ENCODE assay signal across 17 cellular contexts in the genomic region with DNA sequence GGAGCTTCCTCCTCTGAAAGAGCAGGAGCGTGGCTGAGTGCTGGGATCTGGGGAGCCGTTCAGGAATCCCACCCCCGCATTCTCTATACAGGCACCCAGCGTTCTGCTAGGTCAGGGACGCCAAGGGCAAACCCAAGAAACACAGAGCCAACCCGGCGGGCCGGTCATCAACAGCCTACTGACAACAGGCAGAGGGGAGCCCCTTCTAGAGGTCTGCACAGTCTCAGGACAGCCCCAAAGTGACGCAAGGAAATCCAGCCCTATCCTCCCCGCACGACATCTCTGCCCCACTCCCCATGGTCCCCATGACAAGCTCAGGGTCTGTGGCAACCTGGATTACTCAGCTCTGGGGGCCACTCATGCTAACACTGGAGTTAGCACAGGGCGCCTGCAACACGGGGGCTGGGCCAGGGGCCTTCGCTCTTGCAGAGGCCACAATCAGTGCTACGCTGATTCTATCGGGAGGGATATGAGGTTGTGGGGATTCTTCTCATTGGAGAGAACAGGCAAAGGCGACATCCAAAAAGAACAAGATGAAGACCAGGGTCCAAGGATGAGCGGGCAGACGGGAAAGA.
A peak's percentile ranks its signal among the peaks of the same experiment; 100 is the strongest.
DNase-seq lines count a peak whose midpoint lies in the region; ATAC-seq and TF ChIP-seq lines count a peak whose summit lies in the region.
"Had no signal": no experiment of that assay in that cellular context is flagged by ENCODE, and none has a peak within 500 bp of the region (broad histone marks: within the 10 kb centered on the region; RNA-seq: fewer than 3 reads in every experiment).

No MANE protein-coding gene starts in this region.

- H3K14ac ChIP-seq in neuronal stem cell (ENCODE audit: low read length), result no peak overlapping the region

- no peaks in the 10 kb centered on the region for H3K27me3 ChIP-seq in neuronal stem cell (ENCODE audit: control insufficient read depth in 3 of 3, insufficient read depth in 3 of 3, low read depth in 1 of 3, low read length in 3 of 3)
- no peaks in the 10 kb centered on the region for H3K27me3 ChIP-seq in upper lobe of left lung
- H3K27me3 ChIP-seq: SJCRH30 had no signal

- H3K27ac ChIP-seq in coronary artery (no peak overlapping the region), neuronal stem cell (replicated peaks; ENCODE audit: low read length) (no peak overlapping the region), upper lobe of left lung (no peak overlapping the region)
- H3K27ac ChIP-seq: SJCRH30 had no signal

- no peaks in the 10 kb centered on the region for H3K79me1 ChIP-seq in neuronal stem cell (ENCODE audit: low read depth, low read length)

- H3K4me1 ChIP-seq in neuronal stem cell (ENCODE audit: control insufficient read depth in 2 of 2, insufficient read depth in 1 of 2, low read depth in 1 of 2, low read length in 2 of 2) (peaks cover 0 to 2% of the 10 kb centered on the region in 2 donors), upper lobe of left lung (no peaks in the 10 kb centered on the region)

- intact Hi-C loops in left cardiac atrium (cut with DNase I), result no loop called here

- H2BK15ac ChIP-seq in neuronal stem cell (ENCODE audit: low read length), result no peak overlapping the region

- H3K9me3 ChIP-seq in neuronal stem cell (replicated peaks in 1 of 2; ENCODE audit: control insufficient read depth in 2 of 2, insufficient read depth in 1 of 2, low read depth in 1 of 2, low read length in 2 of 2), result no peaks in the 10 kb centered on the region
- no peaks in the 10 kb centered on the region for H3K9me3 ChIP-seq in upper lobe of left lung
- H3K9me3 ChIP-seq: SJCRH30 had no signal

- H3K18ac ChIP-seq in neuronal stem cell (ENCODE audit: low read length), result peak overlapping the region; percentile 23

- no peak overlapping the region for H2BK120ac ChIP-seq in neuronal stem cell (ENCODE audit: low read depth, low read length)

- DNase-seq in coronary artery (ENCODE audit: low spot score), result peak; percentile 69
- DNase-seq in left cardiac atrium, result peak; percentile 13
- no peak for DNase-seq in neuronal stem cell (ENCODE audit: low spot score)
- DNase-seq in upper lobe of left lung, result peak; percentile 9 to 60
- DNase-seq in T-helper 1 cell, result no peak
- DNase-seq in AG20443 (ENCODE audit: low spot score), result no peak
- DNase-seq: ACHN, AML-193, DMS79 treated with DMSO at 0.1 percent for 48 hours, Karpas-422, NCI-H1417 treated with DMSO at 0.1 percent for 48 hours, NCI-H1930, NCI-H226, NCI-H524, PC-3, SJCRH30 had no signal

- no peak overlapping the region for H4K91ac ChIP-seq in neuronal stem cell (ENCODE audit: low read depth, low read length, poor library complexity)

- no peak overlapping the region for H2BK12ac ChIP-seq in neuronal stem cell (ENCODE audit: low read length)

- TF ChIP-seq CTCF in coronary artery (IDR thresholded peaks at IDR 0.05), result no peak
- TF ChIP-seq CTCF in upper lobe of left lung (IDR thresholded peaks at IDR 0.05), result no peak

- no peak for ATAC-seq in left cardiac atrium
- ATAC-seq in upper lobe of left lung (ENCODE audit: low FRiP score in 2 of 2), result no peak
- ATAC-seq in HG02588 (IDR thresholded peaks at IDR 0.05; ENCODE audit: unreplicated experiment), result no peak
- ATAC-seq: PC-3 had no signal

- H3K4me3 ChIP-seq in coronary artery (no peak overlapping the region), neuronal stem cell (ENCODE audit: low read length in 2 of 2) (no peak overlapping the region), upper lobe of left lung (no peak overlapping the region)
- H3K4me3 ChIP-seq: SJCRH30 had no signal

- H3K4ac ChIP-seq in neuronal stem cell (ENCODE audit: low read length), result no peak overlapping the region

- TF ChIP-seq POLR2A in upper lobe of left lung (IDR thresholded peaks at IDR 0.05), result no peak

- no peak overlapping the region for H3K4me2 ChIP-seq in neuronal stem cell (ENCODE audit: insufficient read depth, low read length, poor library complexity, severe bottlenecking)

- no peak overlapping the region for H2AK5ac ChIP-seq in neuronal stem cell (ENCODE audit: low read depth, low read length)

- no peak overlapping the region for H2AFZ ChIP-seq in neuronal stem cell (ENCODE audit: low read length)

- TF ChIP-seq EP300 in upper lobe of left lung (IDR thresholded peaks at IDR 0.05), result no peak

- no peak overlapping the region for H3K9ac ChIP-seq in neuronal stem cell (ENCODE audit: low read depth, low read length, poor library complexity)

- no peak overlapping the region for H4K8ac ChIP-seq in neuronal stem cell (ENCODE audit: low read depth, low read length)

- no CpG with 5 or more reads among the region's 19 CpGs for WGBS in neuronal stem cell (ENCODE audit: extremely low coverage in 2 of 2, insufficient read length in 2 of 2, insufficient replicate concordance in 1 of 2), 2 donors
- WGBS in upper lobe of left lung, 2 donors, result 91 to 93% methylated on average over 15 to 19 of the region's 19 CpGs

- peaks cover 0 to 49% of the 10 kb centered on the region in 2 donors for H3K36me3 ChIP-seq in neuronal stem cell (replicated peaks in 1 of 2; ENCODE audit: control insufficient read depth in 2 of 2, insufficient read depth in 2 of 2, low read length in 2 of 2)
- H3K36me3 ChIP-seq in upper lobe of left lung, result peaks cover 0 to 74% (median 36%) of the 10 kb centered on the region in 4 donors

- no peak overlapping the region for H3K23ac ChIP-seq in neuronal stem cell (ENCODE audit: low read depth, low read length, poor library complexity)

- no peak overlapping the region for H2BK5ac ChIP-seq in neuronal stem cell (ENCODE audit: low read length)

Comparison
In these comparisons a context has a peak if more than half of its experiments do, and no peak if none do; other contexts are left out.
1. DNase-seq: peak in coronary artery (single experiment), left cardiac atrium (single experiment) and upper lobe of left lung (2 of 2); none in neuronal stem cell (single experiment), T-helper 1 cell (0 of 5) and AG20443 (single experiment).